9 cellular contexts compared by ENCODE assay signal in the genomic region with DNA sequence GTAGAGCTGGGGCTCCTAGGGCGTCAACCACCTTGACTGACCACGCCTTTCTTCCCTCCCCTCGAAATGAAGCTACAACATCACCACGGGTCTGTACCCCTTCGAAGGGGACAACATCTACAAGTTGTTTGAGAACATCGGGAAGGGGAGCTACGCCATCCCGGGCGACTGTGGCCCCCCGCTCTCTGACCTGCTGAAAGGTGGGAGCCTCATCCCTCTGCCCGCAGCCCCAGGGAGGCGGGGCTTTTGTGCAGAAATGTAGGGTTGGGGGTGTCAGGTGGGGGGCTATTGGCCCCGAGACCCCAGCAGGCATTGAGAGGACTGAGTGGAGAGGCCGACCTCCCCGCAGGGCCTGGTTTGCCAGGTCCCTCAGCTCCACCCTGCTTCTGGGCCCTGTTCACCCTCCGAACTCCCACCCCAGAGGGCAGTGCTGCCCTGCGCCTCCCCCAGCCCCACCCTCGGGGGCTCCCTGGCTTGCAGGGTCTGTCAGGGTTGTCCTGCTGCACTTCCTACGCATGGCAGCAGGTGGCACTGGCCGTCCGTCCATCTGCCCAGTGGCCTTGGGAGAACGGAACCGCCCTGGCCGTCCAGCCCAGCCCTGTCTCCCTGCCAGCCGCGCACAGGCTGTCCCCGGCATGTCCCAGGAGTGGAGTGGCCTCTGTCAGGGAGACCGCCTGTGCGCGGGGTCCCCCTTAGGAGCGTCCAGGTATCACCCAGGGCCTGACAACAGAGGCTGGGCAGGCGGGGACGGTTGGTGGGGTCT. TPM values are rescaled to one million over a fixed set of nuclear protein-coding genes. Genes with fewer than 3 reads are reported as not detected.
DNase-seq lines count a peak whose midpoint lies in the region; ATAC-seq, FAIRE-seq and TF ChIP-seq lines count a peak whose summit lies in the region.
"Had no signal": no experiment of that assay in that cellular context is flagged by ENCODE, and none has a peak within 500 bp of the region (broad histone marks: within the 10 kb centered on the region; RNA-seq: fewer than 3 reads in every experiment).

No MANE protein-coding gene starts in this region.

- H3K27ac ChIP-seq in hepatocyte, result no peak overlapping the region
- peak overlapping the region in 2 of 5 donors; percentile 8 to 66 for H3K27ac ChIP-seq in stomach

- H3K4me3 Mint-ChIP-seq in T-cell, result no peak overlapping the region
- no peak overlapping the region for H3K4me3 Mint-ChIP-seq in activated T-cell treated with anti-CD3 and anti-CD28 coated beads, Interleukin-2, amount 50 U/mL, for 72 hours

- H3K4me1 Mint-ChIP-seq in T-cell, result peaks cover 0 to 5% (median 4%) of the 10 kb centered on the region in 3 donors
- H3K4me1 Mint-ChIP-seq in activated T-cell treated with anti-CD3 and anti-CD28 coated beads, Interleukin-2, amount 50 U/mL, for 72 hours (ENCODE audit: low read depth), result no peaks in the 10 kb centered on the region

- FAIRE-seq in H54 (lab: Jason Lieb, UNC), result no peak

- no peak overlapping the region for H2AFZ ChIP-seq in hepatocyte

- intact Hi-C loops in stomach (cut with DNase I; ENCODE audit: low total_unique reads), result no loop called here

- TF ChIP-seq EP300 in stomach (IDR thresholded peaks at IDR 0.05), result no peak

- peaks cover 26% of the 10 kb centered on the region for H4K20me1 ChIP-seq in hepatocyte (ENCODE audit: insufficient read depth, poor library complexity, severe bottlenecking)

- TF ChIP-seq CTCF in hepatocyte (IDR thresholded peaks at IDR 0.05; ENCODE audit: poor library complexity), result peak; percentile 60
- peak in 5 of 7 experiments; percentile 62 to 89 (median 79) for TF ChIP-seq CTCF in stomach (IDR thresholded peaks at IDR 0.05)

- no peak overlapping the region for H3K4me2 ChIP-seq in hepatocyte

- H3K27me3 Mint-ChIP-seq in T-cell, result no peaks in the 10 kb centered on the region
- H3K27me3 Mint-ChIP-seq in activated T-cell treated with anti-CD3 and anti-CD28 coated beads, Interleukin-2, amount 50 U/mL, for 72 hours (ENCODE audit: low read depth), result no peaks in the 10 kb centered on the region

- no peaks in the 10 kb centered on the region for H3K9me3 ChIP-seq in hepatocyte (ENCODE audit: low read depth)
- H3K9me3 ChIP-seq in stomach, result no peaks in the 10 kb centered on the region

- peaks cover 52% of the 10 kb centered on the region for H3K79me2 ChIP-seq in hepatocyte

- DNase-seq in H54 (ENCODE audit: insufficient read length, low spot score) (no peak), astrocyte of the hippocampus (ENCODE audit: low read depth, low spot score) (peak; percentile 74), hepatocyte (ENCODE audit: low spot score) (peak; percentile 72), stomach (peak; percentile 82), T-cell (no peak)
- no peak for DNase-seq in activated T-cell treated with anti-CD3 and anti-CD28 coated beads, Interleukin-2, amount 50 U/mL, for 72 hours
- DNase-seq: HCEC 1CT had no signal

- TF ChIP-seq POLR2A in H54 (IDR thresholded peaks at IDR 0.05; ENCODE audit: low read depth, low read length) (0 out of 2 replicates have a peak, but pooled peaks have one; percentile 9), stomach (IDR thresholded peaks at IDR 0.05) (no peak)

- 78% methylated on average over 28 of the region's 33 CpGs for WGBS in hepatocyte (ENCODE audit: low lambda C conversion rate, missing lambda C conversion rate)
- WGBS in stomach, 5 donors, result 55 to 71% (median 61%) methylated on average over 15 to 33 of the region's 33 CpGs

- no peaks in the 10 kb centered on the region for H3K36me3 Mint-ChIP-seq in T-cell
- no peaks in the 10 kb centered on the region for H3K36me3 Mint-ChIP-seq in activated T-cell treated with anti-CD3 and anti-CD28 coated beads, Interleukin-2, amount 50 U/mL, for 72 hours (ENCODE audit: insufficient read depth in 2 of 2)

- no peaks in the 10 kb centered on the region for H3K36me3 ChIP-seq in hepatocyte (replicated peaks; ENCODE audit: insufficient read depth, low read depth)
- H3K36me3 ChIP-seq in stomach, result peaks cover 41 to 73% (median 72%) of the 10 kb centered on the region in 4 donors

- CTCF ChIA-PET in T-cell (lab: Charles Lee), result no interaction called here

- H3K9me2 ChIP-seq in hepatocyte (replicated peaks; ENCODE audit: insufficient read depth), result no peaks in the 10 kb centered on the region

- H3K4me3 ChIP-seq in hepatocyte (no peak overlapping the region), stomach (peak overlapping the region in 1 of 4 donors; percentile 16)

- ATAC-seq in GM18907 (IDR thresholded peaks at IDR 0.05; ENCODE audit: unreplicated experiment), result no peak
- no peak for ATAC-seq in HG03159 (IDR thresholded peaks at IDR 0.05; ENCODE audit: unreplicated experiment)
- ATAC-seq in T-cell (replicated peaks in 1 of 4), result no peak
- no peak for ATAC-seq in activated T-cell treated with anti-CD3 and anti-CD28 coated beads, Interleukin-2, amount 50 U/mL, for 72 hours (replicated peaks in 1 of 2)

- H3K27ac Mint-ChIP-seq in T-cell, result no peak overlapping the region
- H3K27ac Mint-ChIP-seq in activated T-cell treated with anti-CD3 and anti-CD28 coated beads, Interleukin-2, amount 50 U/mL, for 72 hours, result no peak overlapping the region

- POLR2A ChIA-PET in T-cell (lab: Charles Lee), result no interaction called here

- H3K4me1 ChIP-seq in hepatocyte (ENCODE audit: insufficient read depth) (no peaks in the 10 kb centered on the region), stomach (peaks cover 28 to 62% (median 55%) of the 10 kb centered on the region in 4 donors)

- H3K27me3 ChIP-seq in hepatocyte (no peaks in the 10 kb centered on the region), stomach (no peaks in the 10 kb centered on the region)

- no peaks in the 10 kb centered on the region for H3K9me3 Mint-ChIP-seq in T-cell
- no peaks in the 10 kb centered on the region for H3K9me3 Mint-ChIP-seq in activated T-cell treated with anti-CD3 and anti-CD28 coated beads, Interleukin-2, amount 50 U/mL, for 72 hours

RNA-seq across cellular contexts. Expression of gene STK11, which starts 15.7 kb away (rescaled TPM):
- 48.9 and 53.3 TPM in 2 replicates for total RNA-seq in hepatocyte
- polyA plus RNA-seq in hepatocyte, result 73.8 and 76.6 TPM in 2 replicates
- total RNA-seq in stomach, result 100 to 1,000 TPM in 1 of 5 donors, 10 to 100 TPM in 4; 55.1 to 368 (median 82.3) TPM
- 10 to 100 TPM; 43.1 to 65.3 (median 48.8) TPM for polyA plus RNA-seq in stomach
- total RNA-seq in T-cell, result 100 to 1,000 TPM in 2 of 5 donors, 10 to 100 TPM in 3; 70.2 to 115 (median 99.5) TPM
- total RNA-seq in activated T-cell treated with anti-CD3 and anti-CD28 coated beads, Interleukin-2, amount 50 U/mL, for 72 hours, result 10 to 100 TPM; 81.5 to 86.3 TPM

RNA-seq across cellular contexts. Expression of gene CBARP, which starts 16.5 kb away (rescaled TPM):
- total RNA-seq in hepatocyte (1.1 and 4.2 TPM in 2 replicates), stomach (1 to 10 TPM in 2 of 5 donors, not detected in 3; 1.3 to 8.9 TPM), T-cell (under 1 TPM in 4 of 5 donors, not detected in 1; 0.08 to 0.36 (median 0.23) TPM)
- polyA plus RNA-seq in hepatocyte (7.1 and 10.7 TPM in 2 replicates), stomach (under 1 TPM in 2 of 3 donors, not detected in 1; 0.19 to 0.28 TPM)
- under 1 TPM; 0.38 to 0.58 TPM for total RNA-seq in activated T-cell treated with anti-CD3 and anti-CD28 coated beads, Interleukin-2, amount 50 U/mL, for 72 hours

RNA-seq across cellular contexts. Expression of gene ATP5F1D, which starts 20.2 kb away (rescaled TPM):
- total RNA-seq in hepatocyte (54.0 and 64.1 TPM in 2 replicates), stomach (100 to 1,000 TPM in 2 of 5 donors, 10 to 100 TPM in 3; 26.4 to 905 (median 37.9) TPM), T-cell (100 to 1,000 TPM; 117 to 233 (median 155) TPM)
- polyA plus RNA-seq in hepatocyte (291 and 297 TPM in 2 replicates), stomach (100 to 1,000 TPM; 355 to 508 (median 358) TPM)
- 100 to 1,000 TPM; 169 to 201 TPM for total RNA-seq in activated T-cell treated with anti-CD3 and anti-CD28 coated beads, Interleukin-2, amount 50 U/mL, for 72 hours

RNA-seq across cellular contexts. Expression of gene MIDN, which starts 27.1 kb away (rescaled TPM):
- 28.7 and 30.1 TPM in 2 replicates for total RNA-seq in hepatocyte
- polyA plus RNA-seq in hepatocyte, result 94.6 and 98.4 TPM in 2 replicates
- 100 to 1,000 TPM in 1 of 5 donors, 10 to 100 TPM in 4; 31.6 to 118 (median 54.6) TPM for total RNA-seq in stomach
- 10 to 100 TPM; 17.0 to 29.2 (median 21.0) TPM for polyA plus RNA-seq in stomach
- 100 to 1,000 TPM in 1 of 5 donors, 10 to 100 TPM in 4; 54.0 to 161 (median 66.9) TPM for total RNA-seq in T-cell
- total RNA-seq in activated T-cell treated with anti-CD3 and anti-CD28 coated beads, Interleukin-2, amount 50 U/mL, for 72 hours, result 10 to 100 TPM; 72.3 to 75.4 TPM

RNA-seq across cellular contexts. Expression of gene SBNO2, which starts 47.3 kb away (rescaled TPM):
- total RNA-seq in hepatocyte (15.2 and 15.6 TPM in 2 replicates), stomach (10 to 100 TPM; 19.3 to 74.7 (median 63.5) TPM), T-cell (100 to 1,000 TPM in 3 of 5 donors, 10 to 100 TPM in 2; 90.2 to 115 (median 106) TPM)
- polyA plus RNA-seq in hepatocyte (12.7 and 16.2 TPM in 2 replicates), stomach (10 to 100 TPM; 16.3 to 36.1 (median 23.6) TPM)
- 100 to 1,000 TPM; 142 to 146 TPM for total RNA-seq in activated T-cell treated with anti-CD3 and anti-CD28 coated beads, Interleukin-2, amount 50 U/mL, for 72 hours

Comparison
In these comparisons a context has a peak if more than half of its experiments do, and no peak if none do; other contexts are left out.
1. DNase-seq: peak in astrocyte of the hippocampus (single experiment), hepatocyte (single experiment) and stomach (single experiment); none in H54 (single experiment), T-cell (0 of 34) and activated T-cell treated with anti-CD3 and anti-CD28 coated beads, Interleukin-2, amount 50 U/mL, for 72 hours (0 of 2).